20 cellular contexts compared by ENCODE assay signal in genomic region chr11:34948721-34949120, GRCh38. TPM values are rescaled to one million over a fixed set of nuclear protein-coding genes. Genes with fewer than 3 reads are reported as not detected.
DNase-seq lines count a peak whose midpoint lies in the region; ATAC-seq, FAIRE-seq and TF ChIP-seq lines count a peak whose summit lies in the region.
"Had no signal": no experiment of that assay in that cellular context is flagged by ENCODE, and none has a peak within 500 bp of the region (broad histone marks: within the 10 kb centered on the region; RNA-seq: fewer than 3 reads in every experiment).

No MANE protein-coding gene starts in this region.

- peak; percentile 12 for FAIRE-seq in endometrium (lab: Jason Lieb, UNC)

- no peak overlapping the region for H3K4me2 ChIP-seq in osteoblast (ENCODE audit: insufficient read depth, low read length)

- peaks cover 14% of the 10 kb centered on the region for H3K79me2 ChIP-seq in osteoblast (ENCODE audit: insufficient read depth, low read length)

- H3K4me1 ChIP-seq in osteoblast (ENCODE audit: insufficient read depth, low read length) (no peaks in the 10 kb centered on the region), lower lobe of right lung (no peaks in the 10 kb centered on the region)
- H3K4me1 ChIP-seq: BE2C, breast epithelium, Caco-2, foreskin keratinocyte had no signal

- H3K27me3 ChIP-seq in BJ (ENCODE audit: control insufficient read depth, insufficient read depth, low read length): no peaks in the 10 kb centered on the region
- H3K27me3 ChIP-seq in osteoblast (ENCODE audit: insufficient read depth, low read length): no peaks in the 10 kb centered on the region
- H3K27me3 ChIP-seq in lower lobe of right lung (ENCODE audit: low read depth): no peaks in the 10 kb centered on the region
- H3K27me3 ChIP-seq: BE2C, breast epithelium, foreskin keratinocyte had no signal

- DNase-seq in BJ (ENCODE audit: low read depth) (peak; percentile 32), NCI-H446 (lab: John Stamatoyannopoulos, UW) (peak; percentile 15 to 62), osteoblast (ENCODE audit: insufficient read length, low spot score, missing footprints) (peak; percentile 58), NCI-H526 treated with DMSO at 0.1 percent for 48 hours (lab: John Stamatoyannopoulos, UW) (no peak), lower lobe of right lung (no peak)
- DNase-seq: BE2C; Caco-2; cortex of kidney; foreskin keratinocyte; GOT3; hippocampal formation; NCI-H1105; NCI-H2029; stimulated activated CD4-positive, alpha-beta T cell treated with anti-CD3 and anti-CD28 coated beads, Interleukin-2, amount 100 ng/mL, for 48 hours; stimulated activated naive B cell treated with anti-CD40 and anti-IgM and Interleukin-4, amounts not matched to agents 10 μg/mL and 1 μg/mL and 100 μg/mL, for 72 hours; WERI-Rb-1 had no signal

- ATAC-seq in lower lobe of right lung: no peak
- ATAC-seq in HG02973 (IDR thresholded peaks at IDR 0.05; ENCODE audit: unreplicated experiment): no peak
- ATAC-seq: foreskin keratinocyte; stimulated activated naive B cell treated with anti-CD40 and anti-IgM and Interleukin-4, amounts not matched to agents 10 μg/mL and 1 μg/mL and 100 μg/mL, for 72 hours had no signal

- CTCF ChIA-PET in BJ (lab: Yijun Ruan, JAX): interaction anchor here (1.4 kb wide), 1 partner anchor 11 kb away, joined by 3 read pairs; no protein-coding TSS in a partner anchor

- TF ChIP-seq CTCF in BJ (IDR thresholded peaks at IDR 0.05; ENCODE audit: insufficient read depth, low read depth, low read length) (no peak), osteoblast (IDR thresholded peaks at IDR 0.05; ENCODE audit: extremely low read depth, low read depth, low read length) (no peak), lower lobe of right lung (IDR thresholded peaks at IDR 0.05) (no peak)

- H3K9me3 ChIP-seq in osteoblast (ENCODE audit: low read depth, low read length) (no peaks in the 10 kb centered on the region), lower lobe of right lung (peaks cover 5% of the 10 kb centered on the region)
- H3K9me3 ChIP-seq: BE2C, breast epithelium had no signal

- no peaks in the 10 kb centered on the region for H4K20me1 ChIP-seq in osteoblast (ENCODE audit: insufficient read depth, low read length)

- intact Hi-C loops in lower lobe of right lung (cut with DNase I): no loop called here

- POLR2A ChIA-PET in BJ (lab: Charles Lee): interaction anchor here (0.5 kb wide), 1 partner anchor 539 kb away, joined by 8 read pairs; no protein-coding TSS in a partner anchor

- no peak overlapping the region for H3K4me3 ChIP-seq in BJ (ENCODE audit: low read depth, low read length)
- H3K4me3 ChIP-seq in osteoblast (ENCODE audit: insufficient read depth, low read length): no peak overlapping the region
- no peak overlapping the region for H3K4me3 ChIP-seq in lower lobe of right lung
- H3K4me3 ChIP-seq: breast epithelium, lung had no signal

- H2AFZ ChIP-seq in osteoblast (ENCODE audit: low read length): no peak overlapping the region

- H3K27ac ChIP-seq in osteoblast (ENCODE audit: low read depth, low read length) (no peak overlapping the region), lower lobe of right lung (no peak overlapping the region)
- H3K27ac ChIP-seq: foreskin keratinocyte, WERI-Rb-1 had no signal

- H3K36me3 ChIP-seq in BJ (ENCODE audit: control insufficient read depth, insufficient read depth, low read length) (no peaks in the 10 kb centered on the region), osteoblast (ENCODE audit: insufficient read depth, low read length) (peaks cover 2% of the 10 kb centered on the region), lower lobe of right lung (no peaks in the 10 kb centered on the region)
- H3K36me3 ChIP-seq: BE2C, breast epithelium, WERI-Rb-1 had no signal

RNA-seq across cellular contexts. Expression of gene PDHX, which starts 32.3 kb away (rescaled TPM):
- polyA plus RNA-seq in BJ (2011; rRNA removed): 21.7 and 29.7 TPM in 2 replicates
- polyA minus RNA-seq in BJ (2011; rRNA and poly(A)+ RNA removed): 14.9 and 21.6 TPM in 2 replicates
- total RNA-seq in osteoblast (25.9 and 29.7 TPM in 2 replicates), lower lobe of right lung (39.1 TPM)

RNA-seq across cellular contexts. Expression of gene APIP, which starts 32.5 kb away (rescaled TPM):
- 10.0 and 18.2 TPM in 2 replicates for polyA plus RNA-seq in BJ (2011; rRNA removed)
- polyA minus RNA-seq in BJ (2011; rRNA and poly(A)+ RNA removed): 2.6 TPM in 2 replicates
- total RNA-seq in osteoblast (23.9 and 27.5 TPM in 2 replicates), lower lobe of right lung (36.7 TPM)

Comparison
In these comparisons a context has a peak if more than half of its experiments do, and no peak if none do; other contexts are left out.
1. DNase-seq: peak in BJ (single experiment), NCI-H446 (2 of 2) and osteoblast (single experiment); none in NCI-H526 treated with DMSO at 0.1 percent for 48 hours (single experiment) and lower lobe of right lung (single experiment).